Comparison of ENCODE assay signal across 18 cellular contexts in genomic region chr3:197103766-197104165, GRCh38.
"Had no signal": no experiment of that assay in that cellular context is flagged by ENCODE, and none has a peak within 500 bp of the region (broad histone marks: within the 10 kb centered on the region; RNA-seq: fewer than 3 reads in every experiment).

No MANE protein-coding gene starts in this region.

- H3K27me3 ChIP-seq: ascending aorta, tibial artery, vagina had no signal

- H3K9me3 ChIP-seq: ascending aorta, tibial artery, vagina had no signal

- H3K27ac Mint-ChIP-seq: activated CD4-positive, alpha-beta memory T cell treated with anti-CD3 and anti-CD28 coated beads, Interleukin-2, amount 10 ng/mL, durations not matched to agents 7 days and 5 days; activated naive CD8-positive, alpha-beta T cell treated with anti-CD3 and anti-CD28 coated beads, Interleukin-2, amount 10 ng/mL, durations not matched to agents 7 days and 5 days; immature natural killer cell; naive thymus-derived CD4-positive, alpha-beta T cell; progenitor cell of endocrine pancreas; stimulated activated effector memory CD8-positive, alpha-beta T cell treated with anti-CD3 and anti-CD28 coated beads, Interleukin-12 subunit alpha, Interleukin-12 subunit beta, amount 100 ng/mL, for 72 hours had no signal

- H3K4me1 Mint-ChIP-seq: activated CD4-positive, alpha-beta memory T cell treated with anti-CD3 and anti-CD28 coated beads, Interleukin-2, amount 10 ng/mL, durations not matched to agents 7 days and 5 days; activated naive CD8-positive, alpha-beta T cell treated with anti-CD3 and anti-CD28 coated beads, Interleukin-2, amount 10 ng/mL, durations not matched to agents 7 days and 5 days; immature natural killer cell; naive thymus-derived CD4-positive, alpha-beta T cell; stimulated activated effector memory CD8-positive, alpha-beta T cell treated with anti-CD3 and anti-CD28 coated beads, Interleukin-12 subunit alpha, Interleukin-12 subunit beta, amount 100 ng/mL, for 72 hours had no signal

- H3K4me3 ChIP-seq: ascending aorta, tibial artery, vagina had no signal

- H3K9me3 Mint-ChIP-seq: activated CD4-positive, alpha-beta memory T cell treated with anti-CD3 and anti-CD28 coated beads, Interleukin-2, amount 10 ng/mL, durations not matched to agents 7 days and 5 days; activated naive CD8-positive, alpha-beta T cell treated with anti-CD3 and anti-CD28 coated beads, Interleukin-2, amount 10 ng/mL, durations not matched to agents 7 days and 5 days; immature natural killer cell; naive thymus-derived CD4-positive, alpha-beta T cell; stimulated activated effector memory CD8-positive, alpha-beta T cell treated with anti-CD3 and anti-CD28 coated beads, Interleukin-12 subunit alpha, Interleukin-12 subunit beta, amount 100 ng/mL, for 72 hours had no signal

- ATAC-seq: left colon; naive thymus-derived CD4-positive, alpha-beta T cell; right cardiac atrium; stimulated activated effector memory CD8-positive, alpha-beta T cell treated with anti-CD3 and anti-CD28 coated beads, Interleukin-12 subunit alpha, Interleukin-12 subunit beta, amount 100 ng/mL, for 72 hours had no signal

- DNase-seq: activated CD4-positive, alpha-beta memory T cell treated with anti-CD3 and anti-CD28 coated beads, Interleukin-2, amount 10 ng/mL, durations not matched to agents 7 days and 5 days; activated CD4-positive, alpha-beta T cell treated with anti-CD3 and anti-CD28 coated beads for 1 hour; activated gamma-delta T cell treated with Interleukin-2 at 50 U/mL for 16 hours; activated naive CD8-positive, alpha-beta T cell treated with anti-CD3 and anti-CD28 coated beads, Interleukin-2, amount 10 ng/mL, durations not matched to agents 7 days and 5 days; activated T-cell treated with anti-CD3 and anti-CD28 coated beads, Interleukin-2, amount 50 U/mL, for 48 hours; caudate nucleus; cortex of kidney; effector memory CD4-positive, alpha-beta T cell; glutamatergic neuron; immature natural killer cell; left colon; naive thymus-derived CD4-positive, alpha-beta T cell; right cardiac atrium; tibial artery had no signal

- H3K27me3 Mint-ChIP-seq: activated CD4-positive, alpha-beta memory T cell treated with anti-CD3 and anti-CD28 coated beads, Interleukin-2, amount 10 ng/mL, durations not matched to agents 7 days and 5 days; activated naive CD8-positive, alpha-beta T cell treated with anti-CD3 and anti-CD28 coated beads, Interleukin-2, amount 10 ng/mL, durations not matched to agents 7 days and 5 days; naive thymus-derived CD4-positive, alpha-beta T cell; progenitor cell of endocrine pancreas had no signal

- H3K27ac ChIP-seq: ascending aorta, tibial artery, vagina had no signal

- H3K4me1 ChIP-seq: ascending aorta, tibial artery, vagina had no signal

- H3K4me3 Mint-ChIP-seq: activated CD4-positive, alpha-beta memory T cell treated with anti-CD3 and anti-CD28 coated beads, Interleukin-2, amount 10 ng/mL, durations not matched to agents 7 days and 5 days; activated naive CD8-positive, alpha-beta T cell treated with anti-CD3 and anti-CD28 coated beads, Interleukin-2, amount 10 ng/mL, durations not matched to agents 7 days and 5 days; immature natural killer cell; naive thymus-derived CD4-positive, alpha-beta T cell; stimulated activated effector memory CD8-positive, alpha-beta T cell treated with anti-CD3 and anti-CD28 coated beads, Interleukin-12 subunit alpha, Interleukin-12 subunit beta, amount 100 ng/mL, for 72 hours had no signal
